Comparison of ENCODE assay signal across 8 cellular contexts in genomic region chr7:82690944-82691343, GRCh38.
"Had no signal": no experiment of that assay in that cellular context is flagged by ENCODE, and none has a peak within 500 bp of the region (broad histone marks: within the 10 kb centered on the region; RNA-seq: fewer than 3 reads in every experiment).

No MANE protein-coding gene starts in this region.

- H3K27me3 Mint-ChIP-seq: IgD-negative memory B cell had no signal

- H3K27ac Mint-ChIP-seq: GM23338, IgD-negative memory B cell had no signal

- H3K4me3 ChIP-seq: GM23338 had no signal

- DNase-seq: H9, HCEC 1CT, KBM-7 had no signal

- H3K4me1 Mint-ChIP-seq: IgD-negative memory B cell had no signal

- H3K4me3 Mint-ChIP-seq: GM23338, H9, IgD-negative memory B cell had no signal

- H3K27ac ChIP-seq: HL-60, KMS-11 had no signal

- ATAC-seq: GM23338, HepG2 had no signal

- H3K36me3 Mint-ChIP-seq: IgD-negative memory B cell had no signal

- H3K9me3 Mint-ChIP-seq: GM23338, H9 had no signal
